In genomic region chr3:62051506-62051905, GRCh38 we compare ENCODE assay signal across 8 cellular contexts.
DNase-seq lines count a peak whose midpoint lies in the region; ATAC-seq and TF ChIP-seq lines count a peak whose summit lies in the region.
"Had no signal": no experiment of that assay in that cellular context is flagged by ENCODE, and none has a peak within 500 bp of the region (broad histone marks: within the 10 kb centered on the region; RNA-seq: fewer than 3 reads in every experiment).

No MANE protein-coding gene starts in this region.

- H3K4me3 ChIP-seq in cardiac fibroblast (replicated peaks in 1 of 2; ENCODE audit: low read depth in 2 of 2, low read length in 2 of 2): no peak overlapping the region
- H3K4me3 ChIP-seq: HAP-1 had no signal

- TF ChIP-seq CTCF in GM12874 (IDR thresholded peaks at IDR 0.05; ENCODE audit: insufficient read depth, low read depth, low read length) (peak; percentile 13; the same call in 1 of the 2 replicates), cardiac fibroblast (IDR thresholded peaks at IDR 0.05; ENCODE audit: low read depth, low read length) (peak; percentile 39), nephron progenitor cell (IDR thresholded peaks at IDR 0.05) (peak; percentile 20)

- no peak overlapping the region for H3K4me3 Mint-ChIP-seq in nephron progenitor cell

- H3K36me3 Mint-ChIP-seq in nephron progenitor cell (ENCODE audit: low read depth): peaks cover 10% of the 10 kb centered on the region

- no peak overlapping the region for H3K27ac Mint-ChIP-seq in nephron progenitor cell

- peaks cover 11% of the 10 kb centered on the region for H3K4me1 Mint-ChIP-seq in nephron progenitor cell

- ATAC-seq in GM19328 (IDR thresholded peaks at IDR 0.05; ENCODE audit: unreplicated experiment): no peak
- ATAC-seq in GM21423 (IDR thresholded peaks at IDR 0.05; ENCODE audit: unreplicated experiment): no peak

- DNase-seq in NCI-H1694 (lab: John Stamatoyannopoulos, UW): peak; percentile 1
- DNase-seq in cardiac fibroblast (ENCODE audit: low read depth in 2 of 2): peak; percentile 43 to 61
- DNase-seq in nephron progenitor cell: no peak
- DNase-seq in ureter (ENCODE audit: low spot score): no peak

- no peaks in the 10 kb centered on the region for H3K9me3 Mint-ChIP-seq in nephron progenitor cell

- H3K27me3 Mint-ChIP-seq in nephron progenitor cell (ENCODE audit: low read depth, poor library complexity): no peaks in the 10 kb centered on the region

Comparison
In these comparisons a context has a peak if more than half of its experiments do, and no peak if none do; other contexts are left out.
1. DNase-seq: peak in NCI-H1694 (single experiment) and cardiac fibroblast (2 of 2); none in nephron progenitor cell (single experiment) and ureter (single experiment).
2. Peak in every context shown above with its lines, with median percentiles within 50 percentile points of each other: CTCF ChIP-seq.